In the genomic region with DNA sequence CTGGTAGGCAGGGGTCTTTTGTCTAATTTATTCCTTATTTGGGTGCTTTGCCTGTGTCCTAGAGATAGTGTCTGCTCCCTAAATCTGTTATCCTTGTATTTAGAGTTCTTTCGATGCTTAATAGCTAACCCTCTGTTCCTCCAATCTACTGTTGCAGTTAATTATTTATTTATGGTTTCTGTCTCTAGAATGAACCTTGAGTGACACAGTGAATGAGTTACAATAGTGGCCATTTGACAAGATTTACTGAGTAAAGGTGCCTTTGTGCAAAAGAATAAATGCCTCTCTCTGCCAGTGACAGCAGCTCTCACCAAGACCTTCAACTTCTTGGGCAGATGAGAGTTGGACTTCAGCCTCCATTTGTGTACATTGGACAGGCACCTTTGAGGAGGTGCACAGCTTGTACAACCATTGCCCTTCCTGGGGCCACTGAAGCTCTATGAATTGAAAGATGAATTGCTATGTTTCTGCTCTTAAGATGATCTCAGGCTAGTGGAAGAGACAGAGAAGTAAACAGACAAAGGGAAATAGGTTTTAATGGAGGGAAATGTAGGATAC, we compare ENCODE assay signal across 17 cellular contexts.
DNase-seq lines count a peak whose midpoint lies in the region; ATAC-seq, FAIRE-seq and TF ChIP-seq lines count a peak whose summit lies in the region.
"Had no signal": no experiment of that assay in that cellular context is flagged by ENCODE, and none has a peak within 500 bp of the region (broad histone marks: within the 10 kb centered on the region; RNA-seq: fewer than 3 reads in every experiment).

No MANE protein-coding gene starts in this region.

- ATAC-seq in GM19372 (IDR thresholded peaks at IDR 0.05; ENCODE audit: low read depth, unreplicated experiment) (peak; percentile 16), HG02763 (IDR thresholded peaks at IDR 0.05; ENCODE audit: unreplicated experiment) (peak; percentile 19), HG03460 (IDR thresholded peaks at IDR 0.05; ENCODE audit: unreplicated experiment) (peak; percentile 47), pancreas (peak in 3 of 4 donors; percentile 23 to 68 (median 49))
- ATAC-seq: activated T-helper 17 cell treated with anti-CD3 and anti-CD28 coated beads, Interleukin-2, amount 50 U/mL, for 72 hours had no signal

- intact Hi-C loops in pancreas (cut with DNase I), result no loop called here

- no peaks in the 10 kb centered on the region for H3K4me1 ChIP-seq in pancreas
- H3K4me1 ChIP-seq in neuronal stem cell (ENCODE audit: control insufficient read depth in 2 of 2, insufficient read depth in 1 of 2, low read depth in 1 of 2, low read length in 2 of 2), result peaks cover 0 to 2% of the 10 kb centered on the region in 2 donors
- H3K4me1 ChIP-seq: esophagus squamous epithelium had no signal

- H3K9me3 ChIP-seq in pancreas, result no peaks in the 10 kb centered on the region
- no peaks in the 10 kb centered on the region for H3K9me3 ChIP-seq in neuronal stem cell (replicated peaks in 1 of 2; ENCODE audit: control insufficient read depth in 2 of 2, insufficient read depth in 1 of 2, low read depth in 1 of 2, low read length in 2 of 2)
- H3K9me3 ChIP-seq: esophagus squamous epithelium, thoracic aorta had no signal

- WGBS in pancreas, 2 donors, result 25 to 34% methylated on average over 1 of the region's 1 CpG
- WGBS in neuronal stem cell (ENCODE audit: extremely low coverage in 2 of 2, insufficient read length in 2 of 2, insufficient replicate concordance in 1 of 2), 2 donors, result no CpG with 5 or more reads among the region's 1 CpG

- no peaks in the 10 kb centered on the region for H3K36me3 ChIP-seq in pancreas
- no peaks in the 10 kb centered on the region for H3K36me3 ChIP-seq in neuronal stem cell (replicated peaks in 1 of 2; ENCODE audit: control insufficient read depth in 2 of 2, insufficient read depth in 2 of 2, low read length in 2 of 2)
- H3K36me3 ChIP-seq: esophagus squamous epithelium, thoracic aorta had no signal

- H3K4me1 Mint-ChIP-seq in activated CD4-positive, alpha-beta T cell treated with anti-CD3 and anti-CD28 coated beads, Interleukin-2, amount 10 ng/mL, durations not matched to agents 7 days and 5 days, result no peaks in the 10 kb centered on the region
- H3K4me1 Mint-ChIP-seq in endothelial cell (ENCODE audit: unreplicated experiment), result no peaks in the 10 kb centered on the region
- H3K4me1 Mint-ChIP-seq: activated T-helper 17 cell treated with anti-CD3 and anti-CD28 coated beads, Interleukin-2, amount 50 U/mL, for 72 hours; naive thymus-derived CD4-positive, alpha-beta T cell had no signal

- H3K4me3 ChIP-seq in pancreas (no peak overlapping the region), neuronal stem cell (ENCODE audit: low read length in 2 of 2) (no peak overlapping the region)
- H3K4me3 ChIP-seq: esophagus squamous epithelium, GM23248, thoracic aorta had no signal

- no peak overlapping the region for H2AFZ ChIP-seq in neuronal stem cell (ENCODE audit: low read length)
- H2AFZ ChIP-seq: GM23248 had no signal

- H2BK15ac ChIP-seq in neuronal stem cell (ENCODE audit: low read length), result no peak overlapping the region

- POLR2A ChIA-PET in activated CD4-positive, alpha-beta T cell treated with anti-CD3 and anti-CD28 coated beads, Interleukin-2, amount 10 ng/mL, durations not matched to agents 7 days and 5 days (lab: Charles Lee), result no interaction called here

- H3K27ac Mint-ChIP-seq in activated CD4-positive, alpha-beta T cell treated with anti-CD3 and anti-CD28 coated beads, Interleukin-2, amount 10 ng/mL, durations not matched to agents 7 days and 5 days, result no peak overlapping the region
- no peak overlapping the region for H3K27ac Mint-ChIP-seq in endothelial cell (ENCODE audit: unreplicated experiment)
- H3K27ac Mint-ChIP-seq: activated T-helper 17 cell treated with anti-CD3 and anti-CD28 coated beads, Interleukin-2, amount 50 U/mL, for 72 hours; naive thymus-derived CD4-positive, alpha-beta T cell; progenitor cell of endocrine pancreas; T-helper 2 cell treated with Interferon-gamma antibody and Interleukin-4, amounts not matched to agents 5 μg/mL and 100 μg/mL, for 36 hours had no signal

- CTCF ChIA-PET in activated CD4-positive, alpha-beta T cell treated with anti-CD3 and anti-CD28 coated beads, Interleukin-2, amount 10 ng/mL, durations not matched to agents 7 days and 5 days (lab: Charles Lee), result no interaction called here

- TF ChIP-seq CTCF in pancreas (IDR thresholded peaks at IDR 0.05) (no peak), endothelial cell (IDR thresholded peaks at IDR 0.05; ENCODE audit: unreplicated experiment) (no peak)

- no peak overlapping the region for H3K23ac ChIP-seq in neuronal stem cell (ENCODE audit: low read depth, low read length, poor library complexity)

- DNase-seq in pancreas, result no peak
- DNase-seq in NCI-H1436 (lab: John Stamatoyannopoulos, UW), result no peak
- DNase-seq in neuronal stem cell (ENCODE audit: low spot score), result no peak
- no peak for DNase-seq in activated CD4-positive, alpha-beta T cell treated with anti-CD3 and anti-CD28 coated beads, Interleukin-2, amount 10 ng/mL, durations not matched to agents 7 days and 5 days
- DNase-seq in endothelial cell (ENCODE audit: low spot score), result no peak
- DNase-seq: esophagus squamous epithelium; naive thymus-derived CD4-positive, alpha-beta T cell; NCI-H1048 had no signal

- no peaks in the 10 kb centered on the region for H3K9me3 Mint-ChIP-seq in activated CD4-positive, alpha-beta T cell treated with anti-CD3 and anti-CD28 coated beads, Interleukin-2, amount 10 ng/mL, durations not matched to agents 7 days and 5 days
- no peaks in the 10 kb centered on the region for H3K9me3 Mint-ChIP-seq in endothelial cell (ENCODE audit: unreplicated experiment)
- H3K9me3 Mint-ChIP-seq: activated T-helper 17 cell treated with anti-CD3 and anti-CD28 coated beads, Interleukin-2, amount 50 U/mL, for 72 hours; T-helper 2 cell treated with Interferon-gamma antibody and Interleukin-4, amounts not matched to agents 5 μg/mL and 100 μg/mL, for 36 hours had no signal

- H3K27me3 Mint-ChIP-seq in activated CD4-positive, alpha-beta T cell treated with anti-CD3 and anti-CD28 coated beads, Interleukin-2, amount 10 ng/mL, durations not matched to agents 7 days and 5 days, result no peaks in the 10 kb centered on the region
- no peaks in the 10 kb centered on the region for H3K27me3 Mint-ChIP-seq in endothelial cell (ENCODE audit: unreplicated experiment)
- H3K27me3 Mint-ChIP-seq: progenitor cell of endocrine pancreas had no signal

- H3K36me3 Mint-ChIP-seq in activated CD4-positive, alpha-beta T cell treated with anti-CD3 and anti-CD28 coated beads, Interleukin-2, amount 10 ng/mL, durations not matched to agents 7 days and 5 days (ENCODE audit: low read depth), result no peaks in the 10 kb centered on the region
- H3K36me3 Mint-ChIP-seq in endothelial cell (ENCODE audit: low read depth, unreplicated experiment), result no peaks in the 10 kb centered on the region
- H3K36me3 Mint-ChIP-seq: naive thymus-derived CD4-positive, alpha-beta T cell had no signal

- H3K18ac ChIP-seq in neuronal stem cell (ENCODE audit: low read length), result no peak overlapping the region

- no peak overlapping the region for H3K4me3 Mint-ChIP-seq in activated CD4-positive, alpha-beta T cell treated with anti-CD3 and anti-CD28 coated beads, Interleukin-2, amount 10 ng/mL, durations not matched to agents 7 days and 5 days
- H3K4me3 Mint-ChIP-seq in endothelial cell (ENCODE audit: unreplicated experiment), result no peak overlapping the region
- H3K4me3 Mint-ChIP-seq: activated T-helper 17 cell treated with anti-CD3 and anti-CD28 coated beads, Interleukin-2, amount 50 U/mL, for 72 hours; naive thymus-derived CD4-positive, alpha-beta T cell; T-helper 2 cell treated with Interferon-gamma antibody and Interleukin-4, amounts not matched to agents 5 μg/mL and 100 μg/mL, for 36 hours had no signal

- no peaks in the 10 kb centered on the region for H3K79me1 ChIP-seq in neuronal stem cell (ENCODE audit: low read depth, low read length)

- H3K27me3 ChIP-seq in pancreas (no peaks in the 10 kb centered on the region), neuronal stem cell (ENCODE audit: control insufficient read depth in 3 of 3, insufficient read depth in 3 of 3, low read depth in 1 of 3, low read length in 3 of 3) (no peaks in the 10 kb centered on the region)
- H3K27me3 ChIP-seq: esophagus squamous epithelium had no signal

- no peak overlapping the region for H2AK5ac ChIP-seq in neuronal stem cell (ENCODE audit: low read depth, low read length)

- H2BK120ac ChIP-seq in neuronal stem cell (ENCODE audit: low read depth, low read length), result no peak overlapping the region

- H4K91ac ChIP-seq in neuronal stem cell (ENCODE audit: low read depth, low read length, poor library complexity), result no peak overlapping the region

- H3K9ac ChIP-seq in neuronal stem cell (ENCODE audit: low read depth, low read length, poor library complexity), result no peak overlapping the region
- H3K9ac ChIP-seq: GM23248 had no signal

- H2BK5ac ChIP-seq in neuronal stem cell (ENCODE audit: low read length), result no peak overlapping the region

- FAIRE-seq in pancreas (lab: Jason Lieb, UNC), result no peak

- no peak overlapping the region for H3K14ac ChIP-seq in neuronal stem cell (ENCODE audit: low read length)

- no peak overlapping the region for H4K8ac ChIP-seq in neuronal stem cell (ENCODE audit: low read depth, low read length)

- H3K4me2 ChIP-seq in neuronal stem cell (ENCODE audit: insufficient read depth, low read length, poor library complexity, severe bottlenecking), result no peak overlapping the region

- H3K4ac ChIP-seq in neuronal stem cell (ENCODE audit: low read length), result no peak overlapping the region

- H3K27ac ChIP-seq in pancreas, result no peak overlapping the region
- no peak overlapping the region for H3K27ac ChIP-seq in neuronal stem cell (replicated peaks; ENCODE audit: low read length)
- H3K27ac ChIP-seq: esophagus squamous epithelium, GM23248, HL-60, thoracic aorta had no signal

- H2BK12ac ChIP-seq in neuronal stem cell (ENCODE audit: low read length), result no peak overlapping the region
